In the genomic region with DNA sequence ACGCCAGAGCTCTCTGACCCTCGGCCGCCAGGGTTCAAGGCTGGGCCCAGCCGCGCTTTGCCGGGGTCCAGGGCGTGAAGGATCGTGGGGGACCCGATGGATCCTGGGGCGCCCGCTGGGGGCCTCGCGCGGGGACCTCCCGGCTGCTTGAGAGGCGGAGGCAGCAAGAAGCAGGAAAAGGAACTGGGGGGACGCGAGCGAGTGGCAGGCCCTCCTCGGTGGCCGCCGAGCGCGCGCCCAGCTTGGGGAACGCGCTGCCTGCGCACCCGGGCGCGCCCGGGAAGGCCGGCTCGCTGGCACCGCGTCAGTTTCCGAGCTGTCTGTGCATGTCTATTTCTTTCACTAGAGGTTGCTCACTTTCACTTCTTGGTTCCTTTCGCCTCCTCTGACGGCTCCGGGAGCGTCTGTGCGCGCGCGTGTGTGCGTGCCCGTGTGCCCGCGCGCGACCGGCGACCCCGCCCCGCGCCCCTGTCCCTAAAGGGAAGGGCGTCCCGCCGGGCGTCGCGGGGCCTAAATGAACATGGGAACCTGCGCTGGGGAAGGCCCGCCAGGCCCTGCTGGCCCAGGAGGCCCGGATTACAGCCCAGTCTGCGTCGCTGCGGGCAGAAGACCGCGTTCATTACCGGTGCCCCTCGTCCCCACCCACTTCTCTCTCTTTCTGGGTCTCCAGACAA, we compare ENCODE assay signal across 1 cellular context.
TF ChIP-seq lines count a peak whose summit lies in the region.

No MANE protein-coding gene starts in this region.

TF ChIP-seq in K562, 482 proteins besides CTCF, POLR2A, EP300 and RAD21 (continued from another document):
- TF ChIP-seq ZNF592 (IDR thresholded peaks at IDR 0.05) = no peak
- no peak for TF ChIP-seq SFPQ (IDR thresholded peaks at IDR 0.05; ENCODE audit: low read depth, low read length)
- TF ChIP-seq TGIF2 (CRISPR knock-in tag; IDR thresholded peaks at IDR 0.05) = no peak
- no peak for TF ChIP-seq ZNF717 (CRISPR knock-in tag; IDR thresholded peaks at IDR 0.05)
